14 cellular contexts compared by ENCODE assay signal in the genomic region with DNA sequence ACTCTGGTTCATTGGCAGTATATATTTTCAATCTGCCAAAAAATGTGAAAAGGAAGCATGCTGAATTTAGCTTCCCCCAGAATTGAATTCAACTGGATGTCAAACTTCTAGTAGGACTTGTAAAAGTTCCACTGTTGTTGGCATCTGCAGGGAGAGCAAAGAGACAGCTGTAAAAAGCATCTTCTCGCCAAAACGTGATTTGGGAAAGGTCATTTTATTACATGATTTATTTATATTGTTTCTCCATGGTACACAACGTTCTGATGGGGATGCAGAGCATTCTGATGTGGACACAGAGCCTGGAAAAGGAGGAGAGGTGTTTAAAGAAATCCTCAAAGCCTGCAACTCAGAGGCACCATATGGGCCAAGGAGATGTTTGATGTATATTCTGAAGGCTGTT.
DNase-seq lines count a peak whose midpoint lies in the region; ATAC-seq and TF ChIP-seq lines count a peak whose summit lies in the region.
"Had no signal": no experiment of that assay in that cellular context is flagged by ENCODE, and none has a peak within 500 bp of the region (broad histone marks: within the 10 kb centered on the region; RNA-seq: fewer than 3 reads in every experiment).

No MANE protein-coding gene starts in this region.

- H3K4me3 ChIP-seq in osteoblast (ENCODE audit: insufficient read depth, low read length) (no peak overlapping the region), vagina (no peak overlapping the region)
- H3K4me3 ChIP-seq: HAP-1 had no signal

- ATAC-seq in Right ventricle myocardium inferior, result peak; percentile 42
- no peak for ATAC-seq in HG03108 (IDR thresholded peaks at IDR 0.05; ENCODE audit: unreplicated experiment)
- ATAC-seq: CD8-positive, alpha-beta T cell; HepG2 had no signal

- H3K27ac ChIP-seq in osteoblast (ENCODE audit: low read depth, low read length), result no peak overlapping the region
- H3K27ac ChIP-seq in vagina, result peak overlapping the region; percentile 32
- H3K27ac ChIP-seq: 22Rv1 had no signal

- intact Hi-C loops in Right ventricle myocardium inferior (cut with DNase I) (no loop called here), cardiac septum (cut with DNase I) (no loop called here), vagina (cut with DNase I) (no loop called here)

- H3K36me3 ChIP-seq in osteoblast (ENCODE audit: insufficient read depth, low read length) (no peaks in the 10 kb centered on the region), vagina (no peaks in the 10 kb centered on the region)
- H3K36me3 ChIP-seq: HAP-1 had no signal

- H3K4me1 ChIP-seq in osteoblast (ENCODE audit: insufficient read depth, low read length) (no peaks in the 10 kb centered on the region), vagina (peaks cover 18% of the 10 kb centered on the region)
- H3K4me1 ChIP-seq: HAP-1 had no signal

- no peaks in the 10 kb centered on the region for H3K79me2 ChIP-seq in osteoblast (ENCODE audit: insufficient read depth, low read length)

- H3K27me3 ChIP-seq in osteoblast (ENCODE audit: insufficient read depth, low read length) (no peaks in the 10 kb centered on the region), vagina (no peaks in the 10 kb centered on the region)

- H2AFZ ChIP-seq in osteoblast (ENCODE audit: low read length), result no peak overlapping the region

- no peaks in the 10 kb centered on the region for H4K20me1 ChIP-seq in osteoblast (ENCODE audit: insufficient read depth, low read length)

- TF ChIP-seq POLR2A in vagina (IDR thresholded peaks at IDR 0.05), result no peak

- no peak for DNase-seq in Right ventricle myocardium inferior (ENCODE audit: missing footprints)
- DNase-seq in cardiac septum (ENCODE audit: low spot score), result no peak
- DNase-seq in fibroblast of gingiva (ENCODE audit: low read depth), result peak; percentile 3
- DNase-seq in osteoblast (ENCODE audit: insufficient read length, low spot score, missing footprints), result peak; percentile 6
- no peak for DNase-seq in vagina (ENCODE audit: extremely low spot score in 2 of 2)
- DNase-seq in NCI-H187 (lab: John Stamatoyannopoulos, UW), result no peak
- DNase-seq: CD8-positive, alpha-beta T cell; COR-L47; DND-41; GDM1 had no signal

- TF ChIP-seq CTCF in osteoblast (IDR thresholded peaks at IDR 0.05; ENCODE audit: extremely low read depth, low read depth, low read length) (no peak), vagina (IDR thresholded peaks at IDR 0.05) (no peak)

- H3K4me2 ChIP-seq in osteoblast (ENCODE audit: insufficient read depth, low read length), result no peak overlapping the region

- H3K9me3 ChIP-seq in osteoblast (ENCODE audit: low read depth, low read length) (no peaks in the 10 kb centered on the region), vagina (no peaks in the 10 kb centered on the region)
- H3K9me3 ChIP-seq: HAP-1 had no signal

Comparison
In these comparisons a context has a peak if more than half of its experiments do, and no peak if none do; other contexts are left out.
1. DNase-seq: peak in fibroblast of gingiva (single experiment) and osteoblast (single experiment); none in Right ventricle myocardium inferior (single experiment), cardiac septum (single experiment), vagina (0 of 2) and NCI-H187 (0 of 2).